ENCODE assay signal across 9 cellular contexts in genomic region chr22:40326905-40327735, GRCh38. TPM values are rescaled to one million over a fixed set of nuclear protein-coding genes. Genes with fewer than 3 reads are reported as not detected.
DNase-seq lines count a peak whose midpoint lies in the region; ATAC-seq and TF ChIP-seq lines count a peak whose summit lies in the region.
"Had no signal": no experiment of that assay in that cellular context is flagged by ENCODE, and none has a peak within 500 bp of the region (broad histone marks: within the 10 kb centered on the region; RNA-seq: fewer than 3 reads in every experiment).

No MANE protein-coding gene starts in this region.

- no peaks in the 10 kb centered on the region for H3K9me3 Mint-ChIP-seq in progenitor cell of endocrine pancreas (ENCODE audit: low read depth)

- H3K4me1 ChIP-seq in effector memory CD4-positive, alpha-beta T cell (ENCODE audit: control insufficient read depth, insufficient read depth, low read length, poor library complexity, severe bottlenecking): peaks cover 78% of the 10 kb centered on the region
- H3K4me1 ChIP-seq: uterus had no signal

- peaks cover 30% of the 10 kb centered on the region for H3K4me1 Mint-ChIP-seq in progenitor cell of endocrine pancreas (ENCODE audit: low read depth)

- peak; percentile 36 for DNase-seq in EL
- peak; percentile 62 for DNase-seq in M059J (ENCODE audit: low read depth)
- DNase-seq in effector memory CD4-positive, alpha-beta T cell: no peak
- no peak for DNase-seq in progenitor cell of endocrine pancreas (ENCODE audit: low spot score, unreplicated experiment)
- no peak for DNase-seq in ureter (ENCODE audit: low spot score)
- DNase-seq: NCI-H526, uterus had no signal

- ATAC-seq in HG03432 (IDR thresholded peaks at IDR 0.05; ENCODE audit: unreplicated experiment) (no peak), HG02938 (IDR thresholded peaks at IDR 0.05; ENCODE audit: unreplicated experiment) (no peak)

- H3K4me3 Mint-ChIP-seq in progenitor cell of endocrine pancreas (ENCODE audit: low read depth): peak overlapping the region; percentile 44

- peak overlapping the region; percentile 96 for H3K27ac Mint-ChIP-seq in progenitor cell of endocrine pancreas

- no peaks in the 10 kb centered on the region for H3K9me3 ChIP-seq in effector memory CD4-positive, alpha-beta T cell (ENCODE audit: control insufficient read depth, low read length)
- H3K9me3 ChIP-seq: uterus had no signal

- peaks cover 20% of the 10 kb centered on the region for H3K36me3 Mint-ChIP-seq in progenitor cell of endocrine pancreas (ENCODE audit: insufficient read depth)

- peaks cover 5% of the 10 kb centered on the region for H3K36me3 ChIP-seq in effector memory CD4-positive, alpha-beta T cell (ENCODE audit: control insufficient read depth, insufficient read depth, low read length)
- H3K36me3 ChIP-seq: uterus had no signal

- H3K27me3 Mint-ChIP-seq in progenitor cell of endocrine pancreas: no peaks in the 10 kb centered on the region

- H3K4me3 ChIP-seq in effector memory CD4-positive, alpha-beta T cell (ENCODE audit: insufficient read depth, low read depth, low read length, poor library complexity, severe bottlenecking): no peak overlapping the region
- H3K4me3 ChIP-seq: uterus had no signal

- no peak for TF ChIP-seq CTCF in progenitor cell of endocrine pancreas (IDR thresholded peaks at IDR 0.05; ENCODE audit: unreplicated experiment)

- peak overlapping the region; percentile 47 for H3K27ac ChIP-seq in effector memory CD4-positive, alpha-beta T cell (ENCODE audit: insufficient read depth, low read length, poor library complexity, severe bottlenecking)
- H3K27ac ChIP-seq: uterus had no signal

- H3K27me3 ChIP-seq in effector memory CD4-positive, alpha-beta T cell (replicated peaks; ENCODE audit: control insufficient read depth, insufficient read depth, low read length, poor library complexity, severe bottlenecking): no peaks in the 10 kb centered on the region
- H3K27me3 ChIP-seq: uterus had no signal

RNA-seq across cellular contexts. Expression of gene ADSL, which starts 19.2 kb away (rescaled TPM):
- total RNA-seq in M059J (2014; rRNA removed; shearing (Covaris generic)): 84.8 and 130 TPM in 2 replicates
- total RNA-seq in progenitor cell of endocrine pancreas: 83.0 and 85.0 TPM in 2 replicates
- total RNA-seq in ureter: 52.3 TPM

RNA-seq across cellular contexts. Expression of gene SGSM3, which starts 43.3 kb away (rescaled TPM):
- total RNA-seq in M059J (2014; rRNA removed; shearing (Covaris generic)): 12.1 and 20.1 TPM in 2 replicates
- 106 and 117 TPM in 2 replicates for total RNA-seq in progenitor cell of endocrine pancreas
- total RNA-seq in ureter: 80.2 TPM

Comparison
In these comparisons a context has a peak if more than half of its experiments do, and no peak if none do; other contexts are left out.
1. DNase-seq: peak in EL (single experiment) and M059J (single experiment); none in effector memory CD4-positive, alpha-beta T cell (0 of 3), progenitor cell of endocrine pancreas (single experiment) and ureter (single experiment).